24 cellular contexts compared by ENCODE assay signal in genomic region chr10:133444342-133445267, GRCh38. TPM values are rescaled to one million over a fixed set of nuclear protein-coding genes. Genes with fewer than 3 reads are reported as not detected.
DNase-seq lines count a peak whose midpoint lies in the region; ATAC-seq, FAIRE-seq and TF ChIP-seq lines count a peak whose summit lies in the region.
"Had no signal": no experiment of that assay in that cellular context is flagged by ENCODE, and none has a peak within 500 bp of the region (broad histone marks: within the 10 kb centered on the region; RNA-seq: fewer than 3 reads in every experiment).

No MANE protein-coding gene starts in this region.

- DNase-seq in cardiac septum (ENCODE audit: low spot score) (peak; percentile 73), Right ventricle myocardium inferior (ENCODE audit: missing footprints) (no peak), coronary artery (ENCODE audit: low spot score) (peak; percentile 52), neural crest cell (ENCODE audit: low read depth, low spot score) (no peak), type B pancreatic cell (ENCODE audit: extremely low spot score, unreplicated experiment) (peak; percentile 45), urothelium cell line (ENCODE audit: low spot score) (no peak), GM23248 (no peak)
- no peak for DNase-seq in stimulated activated naive CD8-positive, alpha-beta T cell treated with anti-CD3 and anti-CD28 coated beads, Interleukin-15, Interleukin-2, amounts not matched to agents 100 U/mL and 50 U/mL, for 24 hours
- DNase-seq: Calu3, IMR-90, NCI-H1417, NCI-H187, NCI-H2107, NCI-H510A, NCI-H774, OCI-M1, SIG-M5 had no signal

- H3K9me3 Mint-ChIP-seq in neural crest cell, result peaks cover 21% of the 10 kb centered on the region
- peaks cover 10% of the 10 kb centered on the region for H3K9me3 Mint-ChIP-seq in type B pancreatic cell

- in situ Hi-C loops in GM23248 (cut with MboI), result no loop called here

- no peaks in the 10 kb centered on the region for H3K36me3 ChIP-seq in GM23248 (ENCODE audit: low read depth)

- H3K27me3 ChIP-seq in GM23248 (replicated peaks; ENCODE audit: insufficient read depth), result no peaks in the 10 kb centered on the region
- H3K27me3 ChIP-seq: BLaER1 treated with 17β-estradiol and CSF1 and Interleukin-3, amounts not matched to agents 10 nM and 100 nM had no signal

- H3K4me3 ChIP-seq in coronary artery, result no peak overlapping the region
- no peak overlapping the region for H3K4me3 ChIP-seq in GM23248
- H3K4me3 ChIP-seq: BLaER1 treated with 17β-estradiol and CSF1 and Interleukin-3, amounts not matched to agents 10 nM and 100 nM had no signal

- H3K4me1 ChIP-seq in GM23248 (ENCODE audit: insufficient read depth), result no peaks in the 10 kb centered on the region

- no peaks in the 10 kb centered on the region for H3K79me2 ChIP-seq in GM23248 (ENCODE audit: insufficient read depth)

- FAIRE-seq in urothelium cell line (lab: Jason Lieb, UNC), result no peak

- no peaks in the 10 kb centered on the region for H3F3A ChIP-seq in GM23248 (ENCODE audit: insufficient read depth)

- ATAC-seq in Right ventricle myocardium inferior, result no peak
- no peak for ATAC-seq in stimulated activated naive CD8-positive, alpha-beta T cell treated with anti-CD3 and anti-CD28 coated beads, Interleukin-15, Interleukin-2, amounts not matched to agents 100 U/mL and 50 U/mL, for 24 hours
- ATAC-seq: CD8-positive, alpha-beta T cell had no signal

- H3K36me3 Mint-ChIP-seq in neural crest cell (ENCODE audit: low read depth) (peaks cover 21% of the 10 kb centered on the region), type B pancreatic cell (peaks cover 4% of the 10 kb centered on the region)

- WGBS in GM23248 (ENCODE audit: low coverage in 1 of 2, low lambda C conversion rate in 2 of 2, missing lambda C conversion rate in 2 of 2), 2 experiments, result 79 to 86% methylated on average over 11 of the region's 12 CpGs

- no peaks in the 10 kb centered on the region for H4K20me1 ChIP-seq in GM23248 (ENCODE audit: insufficient read depth)

- no peak overlapping the region for H3K4me3 Mint-ChIP-seq in neural crest cell
- H3K4me3 Mint-ChIP-seq in type B pancreatic cell, result no peak overlapping the region
- H3K4me3 Mint-ChIP-seq: CD8-positive, alpha-beta T cell had no signal

- no peaks in the 10 kb centered on the region for H3K4me1 Mint-ChIP-seq in neural crest cell
- H3K4me1 Mint-ChIP-seq in type B pancreatic cell (ENCODE audit: unreplicated experiment), result no peaks in the 10 kb centered on the region
- H3K4me1 Mint-ChIP-seq: H9 had no signal

- no peak overlapping the region for H2AFZ ChIP-seq in GM23248

- H3K27ac Mint-ChIP-seq in neural crest cell (ENCODE audit: unreplicated experiment), result peak overlapping the region; percentile 19
- H3K27ac Mint-ChIP-seq in type B pancreatic cell, result no peak overlapping the region
- H3K27ac Mint-ChIP-seq: CD8-positive, alpha-beta T cell; H9 had no signal

- intact Hi-C loops in cardiac septum (cut with DNase I), result no loop called here
- intact Hi-C loops in Right ventricle myocardium inferior (cut with DNase I), result no loop called here

- H3K9ac ChIP-seq in GM23248, result no peak overlapping the region
- H3K9ac ChIP-seq: BLaER1 treated with 17β-estradiol and CSF1 and Interleukin-3, amounts not matched to agents 10 nM and 100 nM had no signal

- H3K27me3 Mint-ChIP-seq in neural crest cell (ENCODE audit: low read depth) (no peaks in the 10 kb centered on the region), type B pancreatic cell (no peaks in the 10 kb centered on the region)

- H3K9me3 ChIP-seq in GM23248 (ENCODE audit: low read depth), result peaks cover 3% of the 10 kb centered on the region

- no peak overlapping the region for H3K4me2 ChIP-seq in GM23248 (ENCODE audit: unreplicated experiment)
- H3K4me2 ChIP-seq: BLaER1 treated with 17β-estradiol and CSF1 and Interleukin-3, amounts not matched to agents 10 nM and 100 nM had no signal

- H3K9me2 ChIP-seq in GM23248 (ENCODE audit: insufficient read depth), result no peaks in the 10 kb centered on the region

- H3K27ac ChIP-seq in coronary artery (no peak overlapping the region), GM23248 (no peak overlapping the region)
- H3K27ac ChIP-seq: BLaER1 treated with 17β-estradiol and CSF1 and Interleukin-3, amounts not matched to agents 10 nM and 100 nM; HL-60 had no signal

- TF ChIP-seq CTCF in coronary artery (IDR thresholded peaks at IDR 0.05) (no peak), neural crest cell (conservative IDR thresholded peaks at IDR 0.05) (no peak), type B pancreatic cell (conservative IDR thresholded peaks at IDR 0.05) (no peak)

RNA-seq across cellular contexts. Expression of gene SCART1, which starts 9.1 kb away (rescaled TPM):
- 1.0 TPM for total RNA-seq in cardiac septum
- total RNA-seq in Right ventricle myocardium inferior, result 0.30 TPM
- total RNA-seq in neural crest cell, result 1.4 and 1.6 TPM in 2 replicates
- 1.2 and 1.4 TPM in 2 replicates for total RNA-seq in type B pancreatic cell (ENCODE audit: low replicate concordance)
- total RNA-seq in GM23248 (2014; rRNA removed; shearing (Covaris generic)), result 0.65 and 2.1 TPM in 2 replicates
- polyA plus RNA-seq in GM23248 (2016; fragmentation: Nextera tagmentation; extraction: Ambion mirVana), result 0.15 and 0.16 TPM in 2 replicates

RNA-seq across cellular contexts. Expression of gene SPRN, which starts 20.2 kb away (rescaled TPM):
- total RNA-seq in cardiac septum (not detected), Right ventricle myocardium inferior (not detected), neural crest cell (0.37 and 0.48 TPM in 2 replicates), type B pancreatic cell (ENCODE audit: low replicate concordance) (0.21 and 0.56 TPM in 2 replicates)
- total RNA-seq in GM23248 (2014; rRNA removed; shearing (Covaris generic)), result 0.22 and 0.76 TPM in 2 replicates
- 0.32 and 0.34 TPM in 2 replicates for polyA plus RNA-seq in GM23248 (2016; fragmentation: Nextera tagmentation; extraction: Ambion mirVana)
- total RNA-seq: Calu3; CD8-positive, alpha-beta T cell; HT1080; M059J; RPMI7951 had no signal

RNA-seq across cellular contexts. Expression of gene MTG1, which starts 50.6 kb away (rescaled TPM):
- total RNA-seq in cardiac septum, result 21.6 TPM
- total RNA-seq in Right ventricle myocardium inferior, result 17.8 TPM
- 104 and 105 TPM in 2 replicates for total RNA-seq in neural crest cell
- total RNA-seq in type B pancreatic cell (ENCODE audit: low replicate concordance), result 79.1 and 89.6 TPM in 2 replicates
- 22.8 and 26.1 TPM in 2 replicates for total RNA-seq in GM23248 (2014; rRNA removed; shearing (Covaris generic))
- 50.7 and 53.4 TPM in 2 replicates for polyA plus RNA-seq in GM23248 (2016; fragmentation: Nextera tagmentation; extraction: Ambion mirVana)

Comparison
In these comparisons a context has a peak if more than half of its experiments do, and no peak if none do; other contexts are left out.
1. DNase-seq: peak in cardiac septum (single experiment), coronary artery (single experiment) and type B pancreatic cell (single experiment); none in Right ventricle myocardium inferior (single experiment), neural crest cell (single experiment), stimulated activated naive CD8-positive, alpha-beta T cell treated with anti-CD3 and anti-CD28 coated beads, Interleukin-15, Interleukin-2, amounts not matched to agents 100 U/mL and 50 U/mL, for 24 hours (single experiment), urothelium cell line (single experiment) and GM23248 (single experiment).